16 cellular contexts compared by ENCODE assay signal in genomic region chr2:58137221-58137620, GRCh38.
DNase-seq lines count a peak whose midpoint lies in the region; ATAC-seq, FAIRE-seq and TF ChIP-seq lines count a peak whose summit lies in the region.
"Had no signal": no experiment of that assay in that cellular context is flagged by ENCODE, and none has a peak within 500 bp of the region (broad histone marks: within the 10 kb centered on the region; RNA-seq: fewer than 3 reads in every experiment).

No MANE protein-coding gene starts in this region.

- H3K9me2 ChIP-seq in Karpas-422 (replicated peaks; ENCODE audit: insufficient read depth, low read length), result no peaks in the 10 kb centered on the region

- no peaks in the 10 kb centered on the region for H3K9me3 ChIP-seq in astrocyte (ENCODE audit: insufficient read depth, low read depth, low read length)
- no peaks in the 10 kb centered on the region for H3K9me3 ChIP-seq in Karpas-422 (ENCODE audit: low read length)

- H3K4me2 ChIP-seq in astrocyte (ENCODE audit: low read length) (no peak overlapping the region), Karpas-422 (ENCODE audit: low read depth, low read length, poor library complexity, severe bottlenecking) (no peak overlapping the region)

- H3K9ac ChIP-seq in astrocyte (ENCODE audit: low read length) (no peak overlapping the region), Karpas-422 (ENCODE audit: low read length) (no peak overlapping the region)

- ATAC-seq in HG03354 (IDR thresholded peaks at IDR 0.05; ENCODE audit: poor library complexity, severe bottlenecking, unreplicated experiment), result peak; percentile 47
- no peak for ATAC-seq in HG03045 (IDR thresholded peaks at IDR 0.05; ENCODE audit: unreplicated experiment)

- H3K27ac ChIP-seq in astrocyte (ENCODE audit: low read depth, low read length) (no peak overlapping the region), Karpas-422 (ENCODE audit: low read length) (no peak overlapping the region)

- H3K4me3 Mint-ChIP-seq in astrocyte (ENCODE audit: unreplicated experiment), result no peak overlapping the region
- H3K4me3 Mint-ChIP-seq: nephron had no signal

- no peak for FAIRE-seq in astrocyte (lab: Jason Lieb, UNC)

- H3K4me1 ChIP-seq in astrocyte (ENCODE audit: insufficient read depth, low read length) (no peaks in the 10 kb centered on the region), Karpas-422 (ENCODE audit: low read length) (no peaks in the 10 kb centered on the region)

- no peaks in the 10 kb centered on the region for H4K20me1 ChIP-seq in astrocyte (ENCODE audit: insufficient read depth, low read length)
- H4K20me1 ChIP-seq in Karpas-422 (ENCODE audit: insufficient read depth, low read depth, low read length), result no peaks in the 10 kb centered on the region

- DNase-seq in EL (peak; percentile 37), astrocyte (ENCODE audit: low read depth) (peak; percentile 85), glomerular visceral epithelial cell (ENCODE audit: extremely low spot score) (peak; percentile 14), nucleus accumbens (lab: John Stamatoyannopoulos, UW) (no peak), Karpas-422 (no peak)
- no peak for DNase-seq in activated CD4-positive, alpha-beta T cell treated with anti-CD3 and anti-CD28 coated beads, Interleukin-2, amount 50 U/mL, for 48 hours
- DNase-seq: amniotic stem cell, GDM1, H7, islet precursor cell, MM.1S, NCI-H446 treated with DMSO at 0.1 percent for 48 hours, RPMI8226 had no signal

- no peak for TF ChIP-seq CTCF in astrocyte (IDR thresholded peaks at IDR 0.05; ENCODE audit: insufficient read depth, low read depth, low read length)

- H3K4me3 ChIP-seq in astrocyte (ENCODE audit: insufficient read depth, low read depth, low read length), result no peak overlapping the region
- no peak overlapping the region for H3K4me3 ChIP-seq in Karpas-422 (ENCODE audit: low read length)

- H3K36me3 ChIP-seq in astrocyte (ENCODE audit: insufficient read depth, low read length) (no peaks in the 10 kb centered on the region), Karpas-422 (ENCODE audit: insufficient read depth, low read length) (peaks cover 34% of the 10 kb centered on the region; the same call in 1 of the 2 replicates)

- peaks cover 9% of the 10 kb centered on the region for H3K4me1 Mint-ChIP-seq in astrocyte (ENCODE audit: low read depth, unreplicated experiment)

- no peaks in the 10 kb centered on the region for H3K36me3 Mint-ChIP-seq in astrocyte (ENCODE audit: low read depth, unreplicated experiment)

- H3K9me3 Mint-ChIP-seq in astrocyte (ENCODE audit: unreplicated experiment), result no peaks in the 10 kb centered on the region
- H3K9me3 Mint-ChIP-seq: nephron had no signal

- H3K27me3 ChIP-seq in astrocyte (ENCODE audit: insufficient read depth, low read length) (no peaks in the 10 kb centered on the region), Karpas-422 (ENCODE audit: low read length) (no peaks in the 10 kb centered on the region)

- H3K27me3 Mint-ChIP-seq in astrocyte (ENCODE audit: low read depth, unreplicated experiment), result no peaks in the 10 kb centered on the region

- H2AFZ ChIP-seq in astrocyte (ENCODE audit: low read depth, low read length) (no peak overlapping the region), Karpas-422 (ENCODE audit: low read length) (no peak overlapping the region)

- H3K79me2 ChIP-seq in astrocyte (ENCODE audit: insufficient read depth, low read length), result no peaks in the 10 kb centered on the region
- H3K79me2 ChIP-seq in Karpas-422 (ENCODE audit: low read length), result 0 out of 2 replicates have a peak, but pooled peaks cover 2% of the 10 kb centered on the region

- no peak overlapping the region for H3K27ac Mint-ChIP-seq in astrocyte (ENCODE audit: unreplicated experiment)

Comparison
In these comparisons a context has a peak if more than half of its experiments do, and no peak if none do; other contexts are left out.
1. DNase-seq: peak in EL (single experiment), astrocyte (single experiment) and glomerular visceral epithelial cell (single experiment); none in nucleus accumbens (0 of 56), Karpas-422 (single experiment) and activated CD4-positive, alpha-beta T cell treated with anti-CD3 and anti-CD28 coated beads, Interleukin-2, amount 50 U/mL, for 48 hours (0 of 2).